In genomic region chr11:130244851-130245250, GRCh38 we compare ENCODE assay signal across 19 cellular contexts.
A peak's percentile ranks its signal among the peaks of the same experiment; 100 is the strongest.
DNase-seq lines count a peak whose midpoint lies in the region; ATAC-seq, FAIRE-seq and TF ChIP-seq lines count a peak whose summit lies in the region.
"Had no signal": no experiment of that assay in that cellular context is flagged by ENCODE, and none has a peak within 500 bp of the region (broad histone marks: within the 10 kb centered on the region; RNA-seq: fewer than 3 reads in every experiment).

No MANE protein-coding gene starts in this region.

- no peak for ATAC-seq in activated T-cell treated with anti-CD3 and anti-CD28 coated beads, Interleukin-2, amount 50 U/mL, for 72 hours (replicated peaks in 1 of 2)
- ATAC-seq in WTC11 (no peak), HG03378 (IDR thresholded peaks at IDR 0.05; ENCODE audit: unreplicated experiment) (no peak)
- ATAC-seq: CD8-positive, alpha-beta T cell; GM23338; Panc1 had no signal

- TF ChIP-seq CTCF in WTC11 (IDR thresholded peaks at IDR 0.05) = no peak

- peak; percentile 64 for FAIRE-seq in GM12892 (lab: Jason Lieb, UNC)
- FAIRE-seq: GM12891 had no signal

- peak overlapping the region; percentile 33 for H3K27ac Mint-ChIP-seq in activated T-cell treated with anti-CD3 and anti-CD28 coated beads, Interleukin-2, amount 50 U/mL, for 72 hours
- peak overlapping the region; percentile 58; the same call in 1 of the 2 replicates for H3K27ac Mint-ChIP-seq in WTC11
- H3K27ac Mint-ChIP-seq in immature natural killer cell = peak overlapping the region in 5 of 6 donors; percentile 43 to 89 (median 77)
- H3K27ac Mint-ChIP-seq: CD8-positive, alpha-beta T cell; GM23338 had no signal

- CTCF ChIA-PET in WTC11 (lab: Charles Lee) = no interaction called here

- no peak for TF ChIP-seq POLR2A in GM12892 (IDR thresholded peaks at IDR 0.05; ENCODE audit: low read depth, low read length)

- no peak for DNase-seq in activated T-cell treated with anti-CD3 and anti-CD28 coated beads, Interleukin-2, amount 50 U/mL, for 72 hours
- DNase-seq in activated T-cell treated with anti-CD3 and anti-CD28 coated beads for 4 hours = no peak
- no peak for DNase-seq in GM12892 (ENCODE audit: insufficient read length)
- no peak for DNase-seq in WTC11 (ENCODE audit: low spot score)
- no peak for DNase-seq in immature natural killer cell
- DNase-seq in OCI-M2 (lab: John Stamatoyannopoulos, UW; ENCODE audit: unreplicated experiment) = no peak
- DNase-seq: ACHN; CD8-positive, alpha-beta T cell; DND-41; NCI-H1092 treated with DMSO at 0.1 percent for 48 hours; NCI-H1436 treated with DMSO at 0.1 percent for 48 hours; NCI-H1930; NCI-H2227 treated with DMSO at 0.1 percent for 48 hours; NCI-H510A; SIG-M5 had no signal

- no peaks in the 10 kb centered on the region for H3K9me3 Mint-ChIP-seq in activated T-cell treated with anti-CD3 and anti-CD28 coated beads, Interleukin-2, amount 50 U/mL, for 72 hours
- H3K9me3 Mint-ChIP-seq in WTC11 (no peaks in the 10 kb centered on the region), immature natural killer cell (no peaks in the 10 kb centered on the region)
- H3K9me3 Mint-ChIP-seq: CD8-positive, alpha-beta T cell; GM23338 had no signal

- POLR2A ChIA-PET in WTC11 (lab: Charles Lee) = no interaction called here

- H3K4me1 Mint-ChIP-seq in activated T-cell treated with anti-CD3 and anti-CD28 coated beads, Interleukin-2, amount 50 U/mL, for 72 hours (ENCODE audit: low read depth) = peaks cover 22% of the 10 kb centered on the region
- peaks cover 23% of the 10 kb centered on the region for H3K4me1 Mint-ChIP-seq in WTC11
- H3K4me1 Mint-ChIP-seq in immature natural killer cell = peaks cover 66 to 91% of the 10 kb centered on the region in 2 donors

- H3K4me3 Mint-ChIP-seq in activated T-cell treated with anti-CD3 and anti-CD28 coated beads, Interleukin-2, amount 50 U/mL, for 72 hours = no peak overlapping the region
- H3K4me3 Mint-ChIP-seq in WTC11 = no peak overlapping the region
- H3K4me3 Mint-ChIP-seq in immature natural killer cell = no peak overlapping the region
- H3K4me3 Mint-ChIP-seq: CD8-positive, alpha-beta T cell; GM23338 had no signal

- no peaks in the 10 kb centered on the region for H3K27me3 Mint-ChIP-seq in activated T-cell treated with anti-CD3 and anti-CD28 coated beads, Interleukin-2, amount 50 U/mL, for 72 hours (ENCODE audit: low read depth)
- no peaks in the 10 kb centered on the region for H3K27me3 Mint-ChIP-seq in WTC11 (ENCODE audit: low read depth)
- H3K27me3 Mint-ChIP-seq in immature natural killer cell (ENCODE audit: low read depth in 3 of 3) = peaks cover 0 to 2% (median 0%) of the 10 kb centered on the region in 3 donors

- H3K36me3 Mint-ChIP-seq in activated T-cell treated with anti-CD3 and anti-CD28 coated beads, Interleukin-2, amount 50 U/mL, for 72 hours (ENCODE audit: insufficient read depth in 2 of 2) = no peaks in the 10 kb centered on the region
- H3K36me3 Mint-ChIP-seq in WTC11 = peaks cover 3% of the 10 kb centered on the region
- no peaks in the 10 kb centered on the region for H3K36me3 Mint-ChIP-seq in immature natural killer cell

TF ChIP-seq in WTC11, 78 proteins besides CTCF, POLR2A, EP300 and RAD21:
- TF ChIP-seq ZNF263 (CRISPR knock-in tag; IDR thresholded peaks at IDR 0.05; ENCODE audit: low read depth) (no peak), SMAD3 (CRISPR knock-in tag; IDR thresholded peaks at IDR 0.05; ENCODE audit: borderline replicate concordance) (no peak), TCF7 (CRISPR knock-in tag; IDR thresholded peaks at IDR 0.05; ENCODE audit: low read depth) (no peak), ZNF512 (CRISPR knock-in tag; IDR thresholded peaks at IDR 0.05; ENCODE audit: borderline replicate concordance) (no peak), PRRX2 (CRISPR knock-in tag; IDR thresholded peaks at IDR 0.05) (no peak), ERG (CRISPR knock-in tag; IDR thresholded peaks at IDR 0.05) (no peak)
